ENCODE assay signal across 2 cellular contexts in the genomic region with DNA sequence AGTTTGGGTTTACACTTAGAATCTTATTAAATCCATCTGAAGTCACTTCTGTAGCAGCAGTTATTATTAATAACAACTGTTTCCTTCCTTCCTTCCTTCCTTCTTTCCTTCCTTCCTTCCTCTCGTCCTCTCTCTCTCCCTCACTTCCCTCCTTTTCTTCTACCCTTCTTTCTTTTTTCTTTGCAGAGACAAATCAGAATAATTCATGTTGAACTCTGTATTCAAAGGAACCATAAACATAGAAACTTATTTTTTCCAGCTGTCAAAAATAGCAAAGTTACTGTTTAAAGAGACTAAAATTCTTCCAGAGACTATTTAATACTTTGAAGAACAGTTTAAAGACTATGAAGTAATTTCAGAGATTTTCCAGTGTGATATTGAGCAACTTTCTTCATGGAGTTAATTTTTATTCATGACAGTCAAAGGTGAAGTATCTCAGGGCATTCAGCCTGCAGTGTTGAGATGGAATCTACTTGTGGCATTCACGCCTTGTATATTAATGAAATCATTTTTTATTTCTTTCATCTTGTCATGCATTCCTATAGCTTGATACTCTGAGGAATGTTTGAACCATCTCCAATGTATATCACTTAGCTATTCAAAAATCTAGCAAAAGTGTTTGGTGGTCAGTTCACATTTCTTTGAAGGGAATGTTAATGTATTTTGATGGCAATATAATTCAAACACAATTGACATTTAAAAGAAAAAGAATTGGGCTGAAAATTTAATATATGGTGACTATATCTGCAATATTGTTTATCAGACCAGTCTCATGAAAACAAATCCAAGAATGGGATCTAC.
TF ChIP-seq lines count a peak whose summit lies in the region.

No MANE protein-coding gene starts in this region.

TF ChIP-seq in A549, 52 proteins besides CTCF, POLR2A, EP300 and RAD21:
- no peak for TF ChIP-seq HOXA7 (CRISPR knock-in tag; IDR thresholded peaks at IDR 0.05)
- no peak for TF ChIP-seq FOXS1 (CRISPR knock-in tag; IDR thresholded peaks at IDR 0.05)
- no peak for TF ChIP-seq FOSL2 (IDR thresholded peaks at IDR 0.05)
- TF ChIP-seq FOSL2 (CRISPR knock-in tag; IDR thresholded peaks at IDR 0.05), result no peak
- no peak for TF ChIP-seq SMC3 (IDR thresholded peaks at IDR 0.05)
- TF ChIP-seq ZNF302 (CRISPR knock-in tag; IDR thresholded peaks at IDR 0.05), result no peak
- TF ChIP-seq, protein P1, sequence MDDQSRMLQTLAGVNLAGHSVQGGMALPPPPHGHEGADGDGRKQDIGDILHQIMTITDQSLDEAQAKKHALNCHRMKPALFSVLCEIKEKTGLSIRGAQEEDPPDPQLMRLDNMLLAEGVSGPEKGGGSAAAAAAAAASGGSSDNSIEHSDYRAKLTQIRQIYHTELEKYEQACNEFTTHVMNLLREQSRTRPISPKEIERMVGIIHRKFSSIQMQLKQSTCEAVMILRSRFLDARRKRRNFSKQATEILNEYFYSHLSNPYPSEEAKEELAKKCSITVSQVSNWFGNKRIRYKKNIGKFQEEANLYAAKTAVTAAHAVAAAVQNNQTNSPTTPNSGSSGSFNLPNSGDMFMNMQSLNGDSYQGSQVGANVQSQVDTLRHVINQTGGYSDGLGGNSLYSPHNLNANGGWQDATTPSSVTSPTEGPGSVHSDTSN (IDR thresholded peaks at IDR 0.05), result no peak
- no peak for TF ChIP-seq CHD4 (IDR thresholded peaks at IDR 0.05; ENCODE audit: borderline replicate concordance)
- no peak for TF ChIP-seq HOXB5 (CRISPR knock-in tag; IDR thresholded peaks at IDR 0.05)
- no peak for TF ChIP-seq CEBPB (IDR thresholded peaks at IDR 0.05)
- TF ChIP-seq, protein P2, sequence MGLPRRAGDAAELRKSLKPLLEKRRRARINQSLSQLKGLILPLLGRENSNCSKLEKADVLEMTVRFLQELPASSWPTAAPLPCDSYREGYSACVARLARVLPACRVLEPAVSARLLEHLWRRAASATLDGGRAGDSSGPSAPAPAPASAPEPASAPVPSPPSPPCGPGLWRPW (IDR thresholded peaks at IDR 0.05), result no peak
- TF ChIP-seq NFE2L2 (conservative IDR thresholded peaks at IDR 0.05; ENCODE audit: low read length), result no peak
- TF ChIP-seq MAFK (IDR thresholded peaks at IDR 0.05; ENCODE audit: partially characterized antibody), result no peak
- no peak for TF ChIP-seq HEYL (CRISPR knock-in tag; IDR thresholded peaks at IDR 0.05)
- no peak for TF ChIP-seq PHF8 (IDR thresholded peaks at IDR 0.05; ENCODE audit: borderline replicate concordance, low read depth)
- no peak for TF ChIP-seq HDAC2 (IDR thresholded peaks at IDR 0.05)
- TF ChIP-seq CBX8 (IDR thresholded peaks at IDR 0.05), result no peak
TF ChIP-seq in A549: peak in this region for 0.

TF ChIP-seq in endothelial cell of umbilical vein, 7 proteins besides CTCF, POLR2A, EP300 and RAD21:
- TF ChIP-seq EZH2 (IDR thresholded peaks at IDR 0.05; ENCODE audit: borderline replicate concordance, low read depth, low read length, severe bottlenecking), result no peak
- TF ChIP-seq FOS (IDR thresholded peaks at IDR 0.05; ENCODE audit: borderline replicate concordance, insufficient read depth, low read length), result no peak
- no peak for TF ChIP-seq MYC (IDR thresholded peaks at IDR 0.05; ENCODE audit: low read depth, low read length)
- TF ChIP-seq, protein P3, sequence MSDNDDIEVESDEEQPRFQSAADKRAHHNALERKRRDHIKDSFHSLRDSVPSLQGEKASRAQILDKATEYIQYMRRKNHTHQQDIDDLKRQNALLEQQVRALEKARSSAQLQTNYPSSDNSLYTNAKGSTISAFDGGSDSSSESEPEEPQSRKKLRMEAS (IDR thresholded peaks at IDR 0.05; ENCODE audit: insufficient read depth, insufficient read length), result no peak
- TF ChIP-seq JUN (IDR thresholded peaks at IDR 0.05; ENCODE audit: borderline replicate concordance, insufficient read depth, insufficient read length, low read depth), result no peak
- TF ChIP-seq POLR2AphosphoS5 (IDR thresholded peaks at IDR 0.05; ENCODE audit: insufficient read depth, low read depth, low read length), result no peak
- no peak for TF ChIP-seq GATA2 (IDR thresholded peaks at IDR 0.05; ENCODE audit: insufficient read depth, insufficient read length, low read depth, low read length)
TF ChIP-seq in endothelial cell of umbilical vein: peak in this region for 0.
